16 cellular contexts compared by ENCODE assay signal in the genomic region with DNA sequence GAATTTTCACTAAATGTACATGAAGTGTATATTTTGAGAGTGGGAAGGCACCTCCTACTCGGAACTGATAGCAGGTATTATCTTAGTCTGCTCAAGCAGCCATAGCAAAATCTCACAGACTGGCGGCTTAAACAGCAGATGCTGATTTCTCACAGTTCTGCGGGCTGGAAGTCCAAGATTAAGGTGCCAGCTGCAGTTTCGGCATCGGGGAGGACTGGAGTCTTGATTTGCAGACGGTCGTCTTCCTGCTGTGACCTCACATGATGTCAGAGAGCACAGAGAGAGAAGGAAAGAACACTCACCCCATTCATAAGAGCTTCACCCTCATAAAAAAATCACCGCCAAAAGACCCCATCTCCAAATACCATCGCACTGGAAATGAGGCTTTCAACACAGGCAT.
DNase-seq lines count a peak whose midpoint lies in the region; ATAC-seq and TF ChIP-seq lines count a peak whose summit lies in the region.
"Had no signal": no experiment of that assay in that cellular context is flagged by ENCODE, and none has a peak within 500 bp of the region (broad histone marks: within the 10 kb centered on the region; RNA-seq: fewer than 3 reads in every experiment).

No MANE protein-coding gene starts in this region.

- H3K9me3 ChIP-seq in body of pancreas (no peaks in the 10 kb centered on the region), smooth muscle cell (replicated peaks; ENCODE audit: low read depth) (no peaks in the 10 kb centered on the region)
- H3K9me3 ChIP-seq in naive thymus-derived CD4-positive, alpha-beta T cell (ENCODE audit: control insufficient read depth in 2 of 3, low read length in 3 of 3), result peaks cover 0 to 7% (median 0%) of the 10 kb centered on the region in 3 experiments

- TF ChIP-seq CTCF in body of pancreas (IDR thresholded peaks at IDR 0.05), result no peak
- no peak for TF ChIP-seq CTCF in nephron (IDR thresholded peaks at IDR 0.05; ENCODE audit: unreplicated experiment in 3 of 3)
- no peak for TF ChIP-seq CTCF in smooth muscle cell (IDR thresholded peaks at IDR 0.05; ENCODE audit: borderline replicate concordance, insufficient read depth, poor library complexity, severe bottlenecking)
- no peak for TF ChIP-seq CTCF in WTC11 (IDR thresholded peaks at IDR 0.05)

- no peaks in the 10 kb centered on the region for H4K20me1 ChIP-seq in smooth muscle cell (ENCODE audit: low read depth)

- H2AFZ ChIP-seq in smooth muscle cell (ENCODE audit: low read depth), result no peak overlapping the region

- H3K9me3 Mint-ChIP-seq in nephron (peaks cover 13% of the 10 kb centered on the region), WTC11 (peaks cover 33% of the 10 kb centered on the region)
- H3K9me3 Mint-ChIP-seq in naive thymus-derived CD4-positive, alpha-beta T cell, result peaks cover 3 to 25% (median 12%) of the 10 kb centered on the region in 11 donors

- POLR2A ChIA-PET in naive thymus-derived CD4-positive, alpha-beta T cell (lab: Charles Lee), result no interaction called here
- POLR2A ChIA-PET in WTC11 (lab: Charles Lee), result no interaction called here

- H3K4me3 Mint-ChIP-seq in nephron (no peak overlapping the region), WTC11 (no peak overlapping the region)
- no peak overlapping the region for H3K4me3 Mint-ChIP-seq in naive thymus-derived CD4-positive, alpha-beta T cell
- H3K4me3 Mint-ChIP-seq: CD4-positive, CD25-positive, alpha-beta regulatory T cell had no signal

- 41 to 42% methylated on average over 9 of the region's 9 CpGs for WGBS in body of pancreas, 2 donors
- 30% methylated on average over 9 of the region's 9 CpGs for whole genome bisulfite sequencing in smooth muscle cell (ENCODE audit: low lambda C conversion rate)

- H3K4me1 ChIP-seq in body of pancreas, result peaks cover 13% of the 10 kb centered on the region
- H3K4me1 ChIP-seq in smooth muscle cell (ENCODE audit: low read depth), result no peaks in the 10 kb centered on the region
- no peaks in the 10 kb centered on the region for H3K4me1 ChIP-seq in naive thymus-derived CD4-positive, alpha-beta T cell (ENCODE audit: control insufficient read depth in 2 of 2, insufficient read depth in 2 of 2, low read length in 2 of 2)

- H3K9ac ChIP-seq in smooth muscle cell (ENCODE audit: low read depth), result no peak overlapping the region

- H3K4me3 ChIP-seq in body of pancreas, result no peak overlapping the region
- no peak overlapping the region for H3K4me3 ChIP-seq in smooth muscle cell
- no peak overlapping the region for H3K4me3 ChIP-seq in naive thymus-derived CD4-positive, alpha-beta T cell (ENCODE audit: low read length)

- peak; percentile 31 for DNase-seq in NCI-H82 treated with DMSO at 0.1 percent for 48 hours (lab: John Stamatoyannopoulos, UW; ENCODE audit: unreplicated experiment)
- peak; percentile 55 to 77 (median 66) for DNase-seq in body of pancreas
- no peak for DNase-seq in smooth muscle cell (lab: John Stamatoyannopoulos, UW; ENCODE audit: unreplicated experiment)
- no peak for DNase-seq in NCI-H774 (lab: John Stamatoyannopoulos, UW)
- no peak for DNase-seq in naive thymus-derived CD4-positive, alpha-beta T cell
- DNase-seq in WTC11 (ENCODE audit: low spot score), result no peak
- DNase-seq: CD4-positive, CD25-positive, alpha-beta regulatory T cell; DMS79; GOT3; Kasumi-1; NCI-H1694 treated with DMSO at 0.1 percent for 48 hours; NCI-H2081 treated with DMSO at 0.1 percent for 48 hours; NCI-H510A had no signal

- H3K27me3 Mint-ChIP-seq in nephron (ENCODE audit: low read depth) (peaks cover 3% of the 10 kb centered on the region), WTC11 (ENCODE audit: low read depth) (no peaks in the 10 kb centered on the region)
- peaks cover 0 to 38% (median 13%) of the 10 kb centered on the region in 5 donors for H3K27me3 Mint-ChIP-seq in naive thymus-derived CD4-positive, alpha-beta T cell
- H3K27me3 Mint-ChIP-seq: CD4-positive, CD25-positive, alpha-beta regulatory T cell had no signal

- TF ChIP-seq POLR2A in body of pancreas (IDR thresholded peaks at IDR 0.05), result no peak

- H3K79me2 ChIP-seq in smooth muscle cell (ENCODE audit: low read depth), result no peaks in the 10 kb centered on the region

- ATAC-seq in body of pancreas, result peak; percentile 89
- ATAC-seq in naive thymus-derived CD4-positive, alpha-beta T cell, result no peak
- no peak for ATAC-seq in WTC11
- ATAC-seq: HCT116, Panc1 had no signal

- CTCF ChIA-PET in naive thymus-derived CD4-positive, alpha-beta T cell (lab: Charles Lee), result no interaction called here
- CTCF ChIA-PET in WTC11 (lab: Charles Lee), result no interaction called here

- no peaks in the 10 kb centered on the region for H3F3A ChIP-seq in smooth muscle cell (ENCODE audit: low read depth)

- H3K4me2 ChIP-seq in smooth muscle cell, result peak overlapping the region; percentile 54

- H3K27ac Mint-ChIP-seq in nephron (peak overlapping the region in 2 of 3 experiments; percentile 29 to 46), WTC11 (no peak overlapping the region)
- H3K27ac Mint-ChIP-seq in naive thymus-derived CD4-positive, alpha-beta T cell, result no peak overlapping the region
- H3K27ac Mint-ChIP-seq: CD4-positive, CD25-positive, alpha-beta regulatory T cell had no signal

- no peaks in the 10 kb centered on the region for H3K36me3 ChIP-seq in body of pancreas (replicated peaks in 1 of 2; ENCODE audit: insufficient read depth in 1 of 2, low read depth in 2 of 2)
- no peaks in the 10 kb centered on the region for H3K36me3 ChIP-seq in smooth muscle cell (ENCODE audit: low read depth)
- H3K36me3 ChIP-seq in naive thymus-derived CD4-positive, alpha-beta T cell (ENCODE audit: control insufficient read depth in 2 of 3, insufficient read depth in 3 of 3, low read length in 3 of 3), result no peaks in the 10 kb centered on the region

- intact Hi-C loops in body of pancreas (cut with DNase I), result no loop called here
- intact Hi-C loops in naive thymus-derived CD4-positive, alpha-beta T cell (cut with micrococcal nuclease), result no loop called here

- no peaks in the 10 kb centered on the region for H3K27me3 ChIP-seq in body of pancreas
- no peaks in the 10 kb centered on the region for H3K27me3 ChIP-seq in smooth muscle cell (ENCODE audit: low read depth)
- no peaks in the 10 kb centered on the region for H3K27me3 ChIP-seq in naive thymus-derived CD4-positive, alpha-beta T cell (ENCODE audit: control insufficient read depth in 2 of 2, insufficient read depth in 2 of 2, low read length in 2 of 2)

- H3K27ac ChIP-seq in body of pancreas (peak overlapping the region in 1 of 4 donors; percentile 44), smooth muscle cell (ENCODE audit: low read depth) (no peak overlapping the region)
- H3K27ac ChIP-seq in naive thymus-derived CD4-positive, alpha-beta T cell (ENCODE audit: low read depth, low read length), result no peak overlapping the region

- H3K36me3 Mint-ChIP-seq in nephron (ENCODE audit: low read depth), result no peaks in the 10 kb centered on the region
- H3K36me3 Mint-ChIP-seq in naive thymus-derived CD4-positive, alpha-beta T cell, result peaks cover 0 to 12% (median 0%) of the 10 kb centered on the region in 5 donors
- H3K36me3 Mint-ChIP-seq in WTC11, result peaks cover 16% of the 10 kb centered on the region
- H3K36me3 Mint-ChIP-seq: CD4-positive, CD25-positive, alpha-beta regulatory T cell had no signal

- H3K4me1 Mint-ChIP-seq in nephron (peaks cover 10% of the 10 kb centered on the region), WTC11 (0 out of 2 replicates have a peak, but pooled peaks cover 3% of the 10 kb centered on the region)
- H3K4me1 Mint-ChIP-seq in naive thymus-derived CD4-positive, alpha-beta T cell, result no peaks in the 10 kb centered on the region
- H3K4me1 Mint-ChIP-seq: CD4-positive, CD25-positive, alpha-beta regulatory T cell had no signal

TF ChIP-seq in WTC11, 78 proteins besides CTCF, POLR2A, EP300 and RAD21:
- TF ChIP-seq GABPB1 (CRISPR knock-in tag; IDR thresholded peaks at IDR 0.05), result no peak
- TF ChIP-seq, protein P1, sequence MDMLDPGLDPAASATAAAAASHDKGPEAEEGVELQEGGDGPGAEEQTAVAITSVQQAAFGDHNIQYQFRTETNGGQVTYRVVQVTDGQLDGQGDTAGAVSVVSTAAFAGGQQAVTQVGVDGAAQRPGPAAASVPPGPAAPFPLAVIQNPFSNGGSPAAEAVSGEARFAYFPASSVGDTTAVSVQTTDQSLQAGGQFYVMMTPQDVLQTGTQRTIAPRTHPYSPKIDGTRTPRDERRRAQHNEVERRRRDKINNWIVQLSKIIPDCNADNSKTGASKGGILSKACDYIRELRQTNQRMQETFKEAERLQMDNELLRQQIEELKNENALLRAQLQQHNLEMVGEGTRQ (CRISPR knock-in tag; IDR thresholded peaks at IDR 0.05), result no peak
- TF ChIP-seq, protein P2, sequence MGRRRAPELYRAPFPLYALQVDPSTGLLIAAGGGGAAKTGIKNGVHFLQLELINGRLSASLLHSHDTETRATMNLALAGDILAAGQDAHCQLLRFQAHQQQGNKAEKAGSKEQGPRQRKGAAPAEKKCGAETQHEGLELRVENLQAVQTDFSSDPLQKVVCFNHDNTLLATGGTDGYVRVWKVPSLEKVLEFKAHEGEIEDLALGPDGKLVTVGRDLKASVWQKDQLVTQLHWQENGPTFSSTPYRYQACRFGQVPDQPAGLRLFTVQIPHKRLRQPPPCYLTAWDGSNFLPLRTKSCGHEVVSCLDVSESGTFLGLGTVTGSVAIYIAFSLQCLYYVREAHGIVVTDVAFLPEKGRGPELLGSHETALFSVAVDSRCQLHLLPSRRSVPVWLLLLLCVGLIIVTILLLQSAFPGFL (CRISPR knock-in tag; IDR thresholded peaks at IDR 0.05; ENCODE audit: borderline replicate concordance), result no peak
- no peak for TF ChIP-seq TCF7 (CRISPR knock-in tag; IDR thresholded peaks at IDR 0.05; ENCODE audit: low read depth)
- no peak for TF ChIP-seq ETV6 (CRISPR knock-in tag; IDR thresholded peaks at IDR 0.05)
- TF ChIP-seq, protein P3, sequence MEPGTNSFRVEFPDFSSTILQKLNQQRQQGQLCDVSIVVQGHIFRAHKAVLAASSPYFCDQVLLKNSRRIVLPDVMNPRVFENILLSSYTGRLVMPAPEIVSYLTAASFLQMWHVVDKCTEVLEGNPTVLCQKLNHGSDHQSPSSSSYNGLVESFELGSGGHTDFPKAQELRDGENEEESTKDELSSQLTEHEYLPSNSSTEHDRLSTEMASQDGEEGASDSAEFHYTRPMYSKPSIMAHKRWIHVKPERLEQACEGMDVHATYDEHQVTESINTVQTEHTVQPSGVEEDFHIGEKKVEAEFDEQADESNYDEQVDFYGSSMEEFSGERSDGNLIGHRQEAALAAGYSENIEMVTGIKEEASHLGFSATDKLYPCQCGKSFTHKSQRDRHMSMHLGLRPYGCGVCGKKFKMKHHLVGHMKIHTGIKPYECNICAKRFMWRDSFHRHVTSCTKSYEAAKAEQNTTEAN (CRISPR knock-in tag; IDR thresholded peaks at IDR 0.05), result no peak
- no peak for TF ChIP-seq EMX1 (CRISPR knock-in tag; IDR thresholded peaks at IDR 0.05)
TF ChIP-seq in WTC11: peak in this region for 0.

Comparison
In these comparisons a context has a peak if more than half of its experiments do, and no peak if none do; other contexts are left out.
1. DNase-seq: peak in NCI-H82 treated with DMSO at 0.1 percent for 48 hours (single experiment) and body of pancreas (4 of 4); none in smooth muscle cell (single experiment), NCI-H774 (single experiment), naive thymus-derived CD4-positive, alpha-beta T cell (0 of 9) and WTC11 (single experiment).
2. H3K27ac Mint-ChIP-seq: peak in nephron (2 of 3); none in naive thymus-derived CD4-positive, alpha-beta T cell (0 of 9) and WTC11 (single experiment).